In the genomic region with DNA sequence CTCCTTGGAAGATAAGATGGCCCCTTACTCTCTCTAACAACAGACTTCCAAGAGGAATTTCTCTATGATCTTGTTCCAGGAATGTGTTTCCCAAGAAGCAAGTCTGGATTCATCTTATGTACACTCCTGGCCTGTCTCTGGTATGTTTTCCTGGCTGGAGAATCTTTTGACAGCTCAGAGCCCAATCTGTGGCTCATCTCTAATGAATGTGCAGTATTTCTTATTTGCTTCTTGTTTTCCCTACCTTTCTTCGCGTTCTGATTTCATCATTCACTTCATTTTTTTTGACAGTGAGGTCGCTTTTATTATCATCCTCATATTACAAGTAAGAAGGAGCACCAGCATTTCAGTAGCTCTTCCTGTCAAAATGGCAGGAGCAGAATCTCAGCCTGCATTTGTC, we compare ENCODE assay signal across 1 cellular context.
TF ChIP-seq lines count a peak whose summit lies in the region.

No MANE protein-coding gene starts in this region.

TF ChIP-seq in IMR-90, 13 proteins besides CTCF, POLR2A, EP300 and RAD21:
- TF ChIP-seq MAFK (IDR thresholded peaks at IDR 0.05; ENCODE audit: low read depth, low read length) (no peak), RCOR1 (IDR thresholded peaks at IDR 0.05; ENCODE audit: insufficient replicate concordance, low read length) (no peak), MXI1 (IDR thresholded peaks at IDR 0.05; ENCODE audit: borderline replicate concordance, low read depth, low read length) (no peak), RFX5 (IDR thresholded peaks at IDR 0.05; ENCODE audit: low read depth, low read length) (no peak), CEBPB (IDR thresholded peaks at IDR 0.05; ENCODE audit: low read depth, low read length) (peak; percentile 38; the same call in 1 of the 2 replicates), FOS (IDR thresholded peaks at IDR 0.05; ENCODE audit: low read depth, low read length) (no peak), MAZ (IDR thresholded peaks at IDR 0.05; ENCODE audit: borderline replicate concordance, low read depth, low read length) (no peak)
- TF ChIP-seq, protein P1, sequence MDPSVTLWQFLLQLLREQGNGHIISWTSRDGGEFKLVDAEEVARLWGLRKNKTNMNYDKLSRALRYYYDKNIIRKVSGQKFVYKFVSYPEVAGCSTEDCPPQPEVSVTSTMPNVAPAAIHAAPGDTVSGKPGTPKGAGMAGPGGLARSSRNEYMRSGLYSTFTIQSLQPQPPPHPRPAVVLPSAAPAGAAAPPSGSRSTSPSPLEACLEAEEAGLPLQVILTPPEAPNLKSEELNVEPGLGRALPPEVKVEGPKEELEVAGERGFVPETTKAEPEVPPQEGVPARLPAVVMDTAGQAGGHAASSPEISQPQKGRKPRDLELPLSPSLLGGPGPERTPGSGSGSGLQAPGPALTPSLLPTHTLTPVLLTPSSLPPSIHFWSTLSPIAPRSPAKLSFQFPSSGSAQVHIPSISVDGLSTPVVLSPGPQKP (IDR thresholded peaks at IDR 0.05; ENCODE audit: borderline replicate concordance, low read depth, low read length), result no peak
